ENCODE assay signal across 10 cellular contexts in the genomic region with DNA sequence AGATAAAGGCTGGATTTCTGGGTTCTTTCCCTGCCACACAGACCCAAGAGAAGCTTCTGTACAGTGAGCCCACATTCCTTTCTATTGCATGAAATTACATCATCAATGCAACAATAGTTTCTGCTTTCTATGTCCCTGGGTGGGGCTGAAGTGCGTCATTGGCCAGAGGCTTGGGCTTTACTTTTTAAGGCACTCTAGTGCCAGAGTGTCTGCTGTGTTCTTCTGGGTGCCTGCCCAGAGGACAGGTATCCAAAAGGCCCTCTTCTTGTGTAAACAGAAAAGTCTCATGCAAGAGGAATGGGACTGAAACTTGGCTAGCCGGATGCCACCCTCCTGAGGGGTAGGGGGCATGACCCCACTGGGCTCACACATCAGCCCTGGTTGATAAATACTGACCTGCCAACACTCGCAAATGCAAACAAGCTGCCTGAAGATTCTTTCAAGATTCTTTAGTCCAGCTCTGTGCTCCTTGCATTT. TPM values are rescaled to one million over a fixed set of nuclear protein-coding genes. Genes with fewer than 3 reads are reported as not detected.
DNase-seq lines count a peak whose midpoint lies in the region; ATAC-seq and TF ChIP-seq lines count a peak whose summit lies in the region.
"Had no signal": no experiment of that assay in that cellular context is flagged by ENCODE, and none has a peak within 500 bp of the region (broad histone marks: within the 10 kb centered on the region; RNA-seq: fewer than 3 reads in every experiment).

No MANE protein-coding gene starts in this region.

- intact Hi-C loops in lower leg skin (cut with DNase I; ENCODE audit: low total_unique reads) = no loop called here

- H3K9me3 Mint-ChIP-seq in brain = peaks cover 0 to 2% (median 0%) of the 10 kb centered on the region in 5 experiments
- H3K9me3 Mint-ChIP-seq: activated T-helper 1 cell treated with anti-CD3 and anti-CD28 coated beads, Interleukin-12 subunit alpha, Interleukin-12 subunit beta, Interleukin-2, Interleukin-4 antibody, amounts not matched to agents 30 ng/mL and 10 ng/mL and 1 ng/mL, durations not matched to agents 14 hours and 24 hours and 36 hours had no signal

- H3K4me3 Mint-ChIP-seq in brain = peak overlapping the region in 2 of 5 experiments; percentile 19 to 32
- H3K4me3 Mint-ChIP-seq: activated T-helper 1 cell treated with anti-CD3 and anti-CD28 coated beads, Interleukin-12 subunit alpha, Interleukin-12 subunit beta, Interleukin-2, Interleukin-4 antibody, amounts not matched to agents 30 ng/mL and 10 ng/mL and 1 ng/mL, durations not matched to agents 14 hours and 24 hours and 36 hours had no signal

- no peak for ATAC-seq in HG02763 (IDR thresholded peaks at IDR 0.05; ENCODE audit: unreplicated experiment)

- TF ChIP-seq POLR2A in lower leg skin (IDR thresholded peaks at IDR 0.05) = no peak

- peaks cover 8% of the 10 kb centered on the region for H3K27me3 Mint-ChIP-seq in brain

- DNase-seq in A172 (ENCODE audit: low spot score) = peak; percentile 97
- DNase-seq in LNCaP clone FGC (ENCODE audit: low read depth) = peak; percentile 89
- peak; percentile 64 to 91 for DNase-seq in lower leg skin (ENCODE audit: low spot score in 2 of 2)
- no peak for DNase-seq in NCI-H187 (lab: John Stamatoyannopoulos, UW)
- DNase-seq in pons (ENCODE audit: low spot score) = no peak
- no peak for DNase-seq in activated CD4-positive, alpha-beta T cell treated with anti-CD3 and anti-CD28 coated beads for 48 hours
- DNase-seq: retina had no signal

- H3K4me3 ChIP-seq in LNCaP clone FGC (ENCODE audit: low read depth, low read length) (no peak overlapping the region), lower leg skin (ENCODE audit: low read depth, poor library complexity, severe bottlenecking) (no peak overlapping the region)

- TF ChIP-seq CTCF in LNCaP clone FGC (IDR thresholded peaks at IDR 0.05; ENCODE audit: control insufficient read depth, extremely low read depth, insufficient read depth) (no peak), brain (conservative IDR thresholded peaks at IDR 0.05) (no peak), lower leg skin (IDR thresholded peaks at IDR 0.05) (no peak)

- peaks cover 33% of the 10 kb centered on the region for H3K4me1 Mint-ChIP-seq in brain

- H3K27ac Mint-ChIP-seq in brain = peak overlapping the region in 3 of 5 experiments; percentile 14 to 92 (median 85)
- H3K27ac Mint-ChIP-seq: activated T-helper 1 cell treated with anti-CD3 and anti-CD28 coated beads, Interleukin-12 subunit alpha, Interleukin-12 subunit beta, Interleukin-2, Interleukin-4 antibody, amounts not matched to agents 30 ng/mL and 10 ng/mL and 1 ng/mL, durations not matched to agents 14 hours and 24 hours and 36 hours had no signal

- H3K36me3 Mint-ChIP-seq in brain = no peaks in the 10 kb centered on the region

- WGBS in lower leg skin, 2 donors = 32 to 36% methylated on average over 3 of the region's 3 CpGs

RNA-seq across cellular contexts. Expression of gene KRT86, which starts 5.9 kb away (rescaled TPM):
- 1.5 and 1.6 TPM in 2 replicates for total RNA-seq in A172 (2014; rRNA removed; shearing (Covaris generic))
- 0.34 TPM for polyA plus RNA-seq in brain (ENCODE audit: insufficient read depth, low read depth, low replicate concordance)
- 100 to 1,000 TPM in 1 of 4 donors, 1 to 10 TPM in 1, under 1 TPM in 1, not detected in 1; 0.86 to 298 (median 10.0) TPM for total RNA-seq in lower leg skin

RNA-seq across cellular contexts. Expression of gene KRT81, which starts 11.0 kb away (rescaled TPM):
- total RNA-seq in A172 (2014; rRNA removed; shearing (Covaris generic)) = 59.0 and 66.4 TPM in 2 replicates
- 0.76 TPM for polyA plus RNA-seq in brain (ENCODE audit: insufficient read depth, low read depth, low replicate concordance)
- 100 to 1,000 TPM in 1 of 4 donors, 10 to 100 TPM in 1, under 1 TPM in 1, not detected in 1; 0.37 to 204 (median 10.6) TPM for total RNA-seq in lower leg skin
- total RNA-seq: activated T-helper 1 cell treated with anti-CD3 and anti-CD28 coated beads, Interleukin-12 subunit alpha, Interleukin-12 subunit beta, Interleukin-2, Interleukin-4 antibody, amounts not matched to agents 30 ng/mL and 10 ng/mL and 1 ng/mL, durations not matched to agents 14 hours and 24 hours and 36 hours had no signal

RNA-seq across cellular contexts. Expression of gene KRT83, which starts 40.8 kb away (rescaled TPM):
- 0.05 and 0.41 TPM in 2 replicates for total RNA-seq in A172 (2014; rRNA removed; shearing (Covaris generic))
- polyA plus RNA-seq in brain (ENCODE audit: insufficient read depth, low read depth, low replicate concordance) = 1.1 TPM
- total RNA-seq in lower leg skin = 10 to 100 TPM in 1 of 4 donors, 1 to 10 TPM in 1, not detected in 2; 2.1 to 34.7 TPM
- total RNA-seq: activated T-helper 1 cell treated with anti-CD3 and anti-CD28 coated beads, Interleukin-12 subunit alpha, Interleukin-12 subunit beta, Interleukin-2, Interleukin-4 antibody, amounts not matched to agents 30 ng/mL and 10 ng/mL and 1 ng/mL, durations not matched to agents 14 hours and 24 hours and 36 hours had no signal

RNA-seq across cellular contexts. Expression of gene KRT7, which starts 47.3 kb away (rescaled TPM):
- total RNA-seq in A172 (2014; rRNA removed; shearing (Covaris generic)) = 13.8 and 16.1 TPM in 2 replicates
- polyA plus RNA-seq in brain (ENCODE audit: insufficient read depth, low read depth, low replicate concordance) = 2.1 TPM
- total RNA-seq in lower leg skin = 100 to 1,000 TPM in 2 of 4 donors, 10 to 100 TPM in 2; 28.2 to 206 (median 125) TPM

Comparison
In these comparisons a context has a peak if more than half of its experiments do, and no peak if none do; other contexts are left out.
1. DNase-seq: peak in A172 (single experiment), LNCaP clone FGC (single experiment) and lower leg skin (2 of 2); none in NCI-H187 (0 of 2), pons (single experiment) and activated CD4-positive, alpha-beta T cell treated with anti-CD3 and anti-CD28 coated beads for 48 hours (single experiment).